10 cellular contexts compared by ENCODE assay signal in genomic region chr1:32997381-32997891, GRCh38. TPM values are rescaled to one million over a fixed set of nuclear protein-coding genes. Genes with fewer than 3 reads are reported as not detected.
DNase-seq lines count a peak whose midpoint lies in the region; FAIRE-seq and TF ChIP-seq lines count a peak whose summit lies in the region.
"Had no signal": no experiment of that assay in that cellular context is flagged by ENCODE, and none has a peak within 500 bp of the region (broad histone marks: within the 10 kb centered on the region; RNA-seq: fewer than 3 reads in every experiment).

No MANE protein-coding gene starts in this region.

- H3K4me3 ChIP-seq in BLaER1 (peak overlapping the region; percentile 26), tibial nerve (no peak overlapping the region)
- no peak overlapping the region for H3K4me3 ChIP-seq in effector memory CD4-positive, alpha-beta T cell (ENCODE audit: insufficient read depth, low read depth, low read length, poor library complexity, severe bottlenecking)

- no peak for TF ChIP-seq EP300 in tibial nerve (IDR thresholded peaks at IDR 0.05)

- H3K27me3 Mint-ChIP-seq in nephron (ENCODE audit: low read depth): no peaks in the 10 kb centered on the region
- no peaks in the 10 kb centered on the region for H3K27me3 Mint-ChIP-seq in glutamatergic neuron (ENCODE audit: unreplicated experiment)
- H3K27me3 Mint-ChIP-seq: central memory CD8-positive, alpha-beta T cell had no signal

- peak overlapping the region in 2 of 3 experiments; percentile 56 to 83 for H3K27ac Mint-ChIP-seq in nephron
- H3K27ac Mint-ChIP-seq in glutamatergic neuron (ENCODE audit: unreplicated experiment): no peak overlapping the region

- H3K4me1 ChIP-seq in BLaER1 (peaks cover 71% of the 10 kb centered on the region), tibial nerve (peaks cover 0 to 53% (median 24%) of the 10 kb centered on the region in 4 donors)
- peaks cover 13% of the 10 kb centered on the region for H3K4me1 ChIP-seq in effector memory CD4-positive, alpha-beta T cell (ENCODE audit: control insufficient read depth, insufficient read depth, low read length, poor library complexity, severe bottlenecking)

- no peaks in the 10 kb centered on the region for H3K9me3 Mint-ChIP-seq in nephron
- H3K9me3 Mint-ChIP-seq in glutamatergic neuron (ENCODE audit: unreplicated experiment): no peaks in the 10 kb centered on the region
- H3K9me3 Mint-ChIP-seq: central memory CD8-positive, alpha-beta T cell had no signal

- H3K36me3 Mint-ChIP-seq in nephron (ENCODE audit: low read depth) (no peaks in the 10 kb centered on the region), glutamatergic neuron (ENCODE audit: unreplicated experiment) (no peaks in the 10 kb centered on the region)

- H3K27ac ChIP-seq in BLaER1: peak overlapping the region; percentile 80
- no peak overlapping the region for H3K27ac ChIP-seq in effector memory CD4-positive, alpha-beta T cell (ENCODE audit: insufficient read depth, low read length, poor library complexity, severe bottlenecking)
- peak overlapping the region in 2 of 4 donors; percentile 20 to 64 for H3K27ac ChIP-seq in tibial nerve

- peak overlapping the region; percentile 74 for H3K4me2 ChIP-seq in BLaER1

- TF ChIP-seq CTCF in nephron (IDR thresholded peaks at IDR 0.05; ENCODE audit: unreplicated experiment in 3 of 3) (no peak), glutamatergic neuron (IDR thresholded peaks at IDR 0.05; ENCODE audit: partially characterized antibody, unreplicated experiment) (no peak), D721Med (IDR thresholded peaks at IDR 0.05; ENCODE audit: insufficient read depth, missing control alignments) (no peak), tibial nerve (IDR thresholded peaks at IDR 0.05) (no peak)

- no peak for FAIRE-seq in D721Med (lab: Jason Lieb, UNC)
- FAIRE-seq: TTC549 had no signal

- no peak overlapping the region for H3K4me3 Mint-ChIP-seq in nephron
- no peak overlapping the region for H3K4me3 Mint-ChIP-seq in glutamatergic neuron (ENCODE audit: unreplicated experiment)
- H3K4me3 Mint-ChIP-seq: central memory CD8-positive, alpha-beta T cell had no signal

- H3K9ac ChIP-seq in BLaER1: peak overlapping the region; percentile 49; the same call in 1 of the 2 replicates

- H3K36me3 ChIP-seq in BLaER1: 0 out of 2 replicates have a peak, but pooled peaks cover 4% of the 10 kb centered on the region
- H3K36me3 ChIP-seq in effector memory CD4-positive, alpha-beta T cell (ENCODE audit: control insufficient read depth, insufficient read depth, low read length): no peaks in the 10 kb centered on the region
- H3K36me3 ChIP-seq in tibial nerve: no peaks in the 10 kb centered on the region

- WGBS in tibial nerve, 2 donors: 40 to 42% methylated on average over 2 of the region's 2 CpGs

- H4K20me1 ChIP-seq in BLaER1: no peaks in the 10 kb centered on the region

- H3K9me3 ChIP-seq in BLaER1 (no peaks in the 10 kb centered on the region), tibial nerve (no peaks in the 10 kb centered on the region)
- H3K9me3 ChIP-seq in effector memory CD4-positive, alpha-beta T cell (ENCODE audit: control insufficient read depth, low read length): no peaks in the 10 kb centered on the region

- H3K27me3 ChIP-seq in BLaER1: no peaks in the 10 kb centered on the region
- no peaks in the 10 kb centered on the region for H3K27me3 ChIP-seq in effector memory CD4-positive, alpha-beta T cell (replicated peaks; ENCODE audit: control insufficient read depth, insufficient read depth, low read length, poor library complexity, severe bottlenecking)
- H3K27me3 ChIP-seq in tibial nerve: no peaks in the 10 kb centered on the region

- TF ChIP-seq POLR2A in tibial nerve (IDR thresholded peaks at IDR 0.05): no peak

- H3K4me1 Mint-ChIP-seq in nephron (peaks cover 35% of the 10 kb centered on the region), glutamatergic neuron (ENCODE audit: low read depth, unreplicated experiment) (peaks cover 2% of the 10 kb centered on the region)

- DNase-seq in LHCN-M2 (ENCODE audit: low read depth) (peak; percentile 67), dermis microvascular lymphatic vessel endothelial cell (ENCODE audit: low read depth in 2 of 2) (peak; percentile 64 to 90), glutamatergic neuron (no peak), D721Med (ENCODE audit: insufficient read length, low spot score) (no peak), tibial nerve (ENCODE audit: low spot score in 2 of 2) (no peak)
- DNase-seq in effector memory CD4-positive, alpha-beta T cell: no peak

RNA-seq across cellular contexts. Expression of gene RNF19B, which starts 32.8 kb away (rescaled TPM):
- total RNA-seq in LHCN-M2 (2014; rRNA removed): 12.9 and 13.7 TPM in 2 replicates
- polyA plus RNA-seq in LHCN-M2 (2012): 8.5 TPM
- 14.2 and 16.6 TPM in 2 replicates for total RNA-seq in dermis microvascular lymphatic vessel endothelial cell
- 18.7 TPM for total RNA-seq in glutamatergic neuron (ENCODE audit: unreplicated experiment)
- 10 to 100 TPM; 13.9 to 22.9 (median 17.2) TPM for total RNA-seq in tibial nerve

RNA-seq across cellular contexts. Expression of gene AK2, which starts 39.2 kb away (rescaled TPM):
- total RNA-seq in LHCN-M2 (2014; rRNA removed) (182 and 189 TPM in 2 replicates), dermis microvascular lymphatic vessel endothelial cell (58.4 and 58.7 TPM in 2 replicates), glutamatergic neuron (ENCODE audit: unreplicated experiment) (52.7 TPM), tibial nerve (100 to 1,000 TPM; 127 to 559 (median 207) TPM)
- 160 TPM for polyA plus RNA-seq in LHCN-M2 (2012)

Comparison
In these comparisons a context has a peak if more than half of its experiments do, and no peak if none do; other contexts are left out.
1. DNase-seq: peak in LHCN-M2 (single experiment) and dermis microvascular lymphatic vessel endothelial cell (2 of 2); none in glutamatergic neuron (single experiment), D721Med (single experiment), effector memory CD4-positive, alpha-beta T cell (0 of 3) and tibial nerve (0 of 2).